ENCODE assay signal across 3 cellular contexts in the genomic region with DNA sequence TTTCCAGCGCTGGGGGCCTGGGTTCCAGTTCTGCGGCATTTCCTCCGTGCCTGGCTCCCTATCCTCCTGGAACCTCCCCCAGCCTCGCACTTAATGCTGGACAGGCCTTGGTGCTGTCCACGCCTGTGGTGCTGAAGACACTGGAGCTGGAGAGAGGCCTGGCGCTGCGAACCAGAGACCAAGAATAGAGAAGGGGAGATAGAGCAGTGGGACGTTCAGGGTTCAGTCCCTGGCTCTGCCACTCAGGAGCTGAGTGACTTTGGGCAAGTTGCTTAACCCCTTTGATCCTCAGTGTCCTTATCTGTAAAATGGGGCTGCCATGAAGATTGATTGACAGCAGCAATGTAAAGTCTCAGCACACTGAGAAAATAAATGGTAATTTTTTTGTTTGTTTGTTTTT.
TF ChIP-seq lines count a peak whose summit lies in the region.

No MANE protein-coding gene starts in this region.

TF ChIP-seq in A549, 52 proteins besides CTCF, POLR2A, EP300 and RAD21 (continued from another document):
- TF ChIP-seq, protein P1, sequence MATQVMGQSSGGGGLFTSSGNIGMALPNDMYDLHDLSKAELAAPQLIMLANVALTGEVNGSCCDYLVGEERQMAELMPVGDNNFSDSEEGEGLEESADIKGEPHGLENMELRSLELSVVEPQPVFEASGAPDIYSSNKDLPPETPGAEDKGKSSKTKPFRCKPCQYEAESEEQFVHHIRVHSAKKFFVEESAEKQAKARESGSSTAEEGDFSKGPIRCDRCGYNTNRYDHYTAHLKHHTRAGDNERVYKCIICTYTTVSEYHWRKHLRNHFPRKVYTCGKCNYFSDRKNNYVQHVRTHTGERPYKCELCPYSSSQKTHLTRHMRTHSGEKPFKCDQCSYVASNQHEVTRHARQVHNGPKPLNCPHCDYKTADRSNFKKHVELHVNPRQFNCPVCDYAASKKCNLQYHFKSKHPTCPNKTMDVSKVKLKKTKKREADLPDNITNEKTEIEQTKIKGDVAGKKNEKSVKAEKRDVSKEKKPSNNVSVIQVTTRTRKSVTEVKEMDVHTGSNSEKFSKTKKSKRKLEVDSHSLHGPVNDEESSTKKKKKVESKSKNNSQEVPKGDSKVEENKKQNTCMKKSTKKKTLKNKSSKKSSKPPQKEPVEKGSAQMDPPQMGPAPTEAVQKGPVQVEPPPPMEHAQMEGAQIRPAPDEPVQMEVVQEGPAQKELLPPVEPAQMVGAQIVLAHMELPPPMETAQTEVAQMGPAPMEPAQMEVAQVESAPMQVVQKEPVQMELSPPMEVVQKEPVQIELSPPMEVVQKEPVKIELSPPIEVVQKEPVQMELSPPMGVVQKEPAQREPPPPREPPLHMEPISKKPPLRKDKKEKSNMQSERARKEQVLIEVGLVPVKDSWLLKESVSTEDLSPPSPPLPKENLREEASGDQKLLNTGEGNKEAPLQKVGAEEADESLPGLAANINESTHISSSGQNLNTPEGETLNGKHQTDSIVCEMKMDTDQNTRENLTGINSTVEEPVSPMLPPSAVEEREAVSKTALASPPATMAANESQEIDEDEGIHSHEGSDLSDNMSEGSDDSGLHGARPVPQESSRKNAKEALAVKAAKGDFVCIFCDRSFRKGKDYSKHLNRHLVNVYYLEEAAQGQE (IDR thresholded peaks at IDR 0.05): peak; percentile 96
- TF ChIP-seq NPAS2 (CRISPR knock-in tag; IDR thresholded peaks at IDR 0.05; ENCODE audit: borderline replicate concordance) (no peak), CBX2 (IDR thresholded peaks at IDR 0.05; ENCODE audit: borderline replicate concordance, low read depth) (no peak), EHF (CRISPR knock-in tag; IDR thresholded peaks at IDR 0.05) (no peak)
- TF ChIP-seq, protein P2, sequence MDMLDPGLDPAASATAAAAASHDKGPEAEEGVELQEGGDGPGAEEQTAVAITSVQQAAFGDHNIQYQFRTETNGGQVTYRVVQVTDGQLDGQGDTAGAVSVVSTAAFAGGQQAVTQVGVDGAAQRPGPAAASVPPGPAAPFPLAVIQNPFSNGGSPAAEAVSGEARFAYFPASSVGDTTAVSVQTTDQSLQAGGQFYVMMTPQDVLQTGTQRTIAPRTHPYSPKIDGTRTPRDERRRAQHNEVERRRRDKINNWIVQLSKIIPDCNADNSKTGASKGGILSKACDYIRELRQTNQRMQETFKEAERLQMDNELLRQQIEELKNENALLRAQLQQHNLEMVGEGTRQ (IDR thresholded peaks at IDR 0.05): no peak
TF ChIP-seq in A549: peak in this region for 3.

TF ChIP-seq in HCT116, 20 proteins besides CTCF, POLR2A, EP300 and RAD21:
- TF ChIP-seq, protein P1 (IDR thresholded peaks at IDR 0.05; ENCODE audit: low read depth): peak; percentile 89
- peak; percentile 11 for TF ChIP-seq TCF7L2 (IDR thresholded peaks at IDR 0.05; ENCODE audit: borderline replicate concordance, extremely low read depth, insufficient read depth, insufficient read length)
- no peak for TF ChIP-seq JUND (IDR thresholded peaks at IDR 0.05)

TF ChIP-seq in WTC11, 78 proteins besides CTCF, POLR2A, EP300 and RAD21 (continued from another document and continues in another):
- TF ChIP-seq, protein P3, sequence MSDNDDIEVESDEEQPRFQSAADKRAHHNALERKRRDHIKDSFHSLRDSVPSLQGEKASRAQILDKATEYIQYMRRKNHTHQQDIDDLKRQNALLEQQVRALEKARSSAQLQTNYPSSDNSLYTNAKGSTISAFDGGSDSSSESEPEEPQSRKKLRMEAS (CRISPR knock-in tag; IDR thresholded peaks at IDR 0.05): peak; percentile 22; the same call in 1 of the 2 replicates
- TF ChIP-seq, protein P4, sequence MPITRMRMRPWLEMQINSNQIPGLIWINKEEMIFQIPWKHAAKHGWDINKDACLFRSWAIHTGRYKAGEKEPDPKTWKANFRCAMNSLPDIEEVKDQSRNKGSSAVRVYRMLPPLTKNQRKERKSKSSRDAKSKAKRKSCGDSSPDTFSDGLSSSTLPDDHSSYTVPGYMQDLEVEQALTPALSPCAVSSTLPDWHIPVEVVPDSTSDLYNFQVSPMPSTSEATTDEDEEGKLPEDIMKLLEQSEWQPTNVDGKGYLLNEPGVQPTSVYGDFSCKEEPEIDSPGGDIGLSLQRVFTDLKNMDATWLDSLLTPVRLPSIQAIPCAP (CRISPR knock-in tag; IDR thresholded peaks at IDR 0.05): 0 out of 2 replicates have a peak, but pooled peaks have one; percentile 36
- TF ChIP-seq, protein P5, sequence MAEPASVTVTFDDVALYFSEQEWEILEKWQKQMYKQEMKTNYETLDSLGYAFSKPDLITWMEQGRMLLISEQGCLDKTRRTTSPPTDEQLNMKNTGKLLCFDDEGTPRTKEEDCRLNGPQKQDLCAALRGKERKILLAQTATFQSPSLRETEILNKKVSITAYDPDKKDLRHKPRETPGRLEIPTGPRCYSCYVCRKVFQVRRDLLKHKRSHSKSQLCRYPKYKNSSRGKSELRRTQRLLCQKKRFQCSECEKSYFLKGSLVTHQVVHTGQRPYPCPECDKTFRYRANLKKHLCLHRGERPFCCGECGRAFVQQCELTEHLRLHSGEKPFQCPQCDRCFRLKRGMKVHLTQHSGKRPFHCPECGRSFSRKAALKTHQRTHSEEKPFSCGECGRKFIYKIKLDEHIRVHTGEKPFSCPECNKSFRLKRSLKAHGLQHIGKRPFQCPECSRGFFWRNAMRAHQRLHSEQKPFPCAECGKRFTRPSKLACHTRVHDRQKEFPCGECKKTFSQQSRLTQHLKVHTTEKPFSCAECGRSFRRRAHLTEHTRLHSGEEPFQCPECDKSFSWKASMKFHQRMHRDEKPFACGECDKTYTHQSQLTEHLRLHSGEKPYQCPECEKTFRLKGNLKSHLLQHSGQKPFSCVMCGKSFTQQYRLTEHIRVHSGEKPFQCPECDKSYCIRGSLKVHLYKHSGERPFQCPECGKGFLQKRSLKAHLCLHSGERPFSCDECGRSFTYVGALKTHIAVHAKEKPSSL (CRISPR knock-in tag; conservative IDR thresholded peaks at IDR 0.05): no peak
- TF ChIP-seq TEAD4 (CRISPR knock-in tag; IDR thresholded peaks at IDR 0.05): peak; percentile 89; the same call in 1 of the 2 replicates
- no peak for TF ChIP-seq RELA (CRISPR knock-in tag; IDR thresholded peaks at IDR 0.05; ENCODE audit: borderline replicate concordance)
- no peak for TF ChIP-seq MYBL2 (CRISPR knock-in tag; IDR thresholded peaks at IDR 0.05)
- TF ChIP-seq OVOL2 (CRISPR knock-in tag; IDR thresholded peaks at IDR 0.05; ENCODE audit: borderline replicate concordance): no peak
- TF ChIP-seq JUN (CRISPR knock-in tag; IDR thresholded peaks at IDR 0.05): peak; percentile 94
- TF ChIP-seq ZNF219 (CRISPR knock-in tag; IDR thresholded peaks at IDR 0.05; ENCODE audit: borderline replicate concordance): peak; percentile 87; the same call in 1 of the 2 replicates
- TF ChIP-seq ZNF121 (CRISPR knock-in tag; IDR thresholded peaks at IDR 0.05): peak; percentile 16; the same call in 1 of the 2 replicates
- TF ChIP-seq ZNF232 (CRISPR knock-in tag; IDR thresholded peaks at IDR 0.05): 0 out of 2 replicates have a peak, but pooled peaks have one; percentile 52
- TF ChIP-seq ELF4 (CRISPR knock-in tag; IDR thresholded peaks at IDR 0.05; ENCODE audit: low read depth): no peak
- TF ChIP-seq, protein P6, sequence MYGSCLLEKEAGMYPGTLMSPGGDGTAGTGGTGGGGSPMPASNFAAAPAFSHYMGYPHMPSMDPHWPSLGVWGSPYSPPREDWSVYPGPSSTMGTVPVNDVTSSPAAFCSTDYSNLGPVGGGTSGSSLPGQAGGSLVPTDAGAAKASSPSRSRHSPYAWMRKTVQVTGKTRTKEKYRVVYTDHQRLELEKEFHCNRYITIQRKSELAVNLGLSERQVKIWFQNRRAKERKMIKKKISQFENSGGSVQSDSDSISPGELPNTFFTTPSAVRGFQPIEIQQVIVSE (CRISPR knock-in tag; IDR thresholded peaks at IDR 0.05; ENCODE audit: borderline replicate concordance): no peak
- TF ChIP-seq ATF1 (CRISPR knock-in tag; IDR thresholded peaks at IDR 0.05): no peak
- TF ChIP-seq, protein P7, sequence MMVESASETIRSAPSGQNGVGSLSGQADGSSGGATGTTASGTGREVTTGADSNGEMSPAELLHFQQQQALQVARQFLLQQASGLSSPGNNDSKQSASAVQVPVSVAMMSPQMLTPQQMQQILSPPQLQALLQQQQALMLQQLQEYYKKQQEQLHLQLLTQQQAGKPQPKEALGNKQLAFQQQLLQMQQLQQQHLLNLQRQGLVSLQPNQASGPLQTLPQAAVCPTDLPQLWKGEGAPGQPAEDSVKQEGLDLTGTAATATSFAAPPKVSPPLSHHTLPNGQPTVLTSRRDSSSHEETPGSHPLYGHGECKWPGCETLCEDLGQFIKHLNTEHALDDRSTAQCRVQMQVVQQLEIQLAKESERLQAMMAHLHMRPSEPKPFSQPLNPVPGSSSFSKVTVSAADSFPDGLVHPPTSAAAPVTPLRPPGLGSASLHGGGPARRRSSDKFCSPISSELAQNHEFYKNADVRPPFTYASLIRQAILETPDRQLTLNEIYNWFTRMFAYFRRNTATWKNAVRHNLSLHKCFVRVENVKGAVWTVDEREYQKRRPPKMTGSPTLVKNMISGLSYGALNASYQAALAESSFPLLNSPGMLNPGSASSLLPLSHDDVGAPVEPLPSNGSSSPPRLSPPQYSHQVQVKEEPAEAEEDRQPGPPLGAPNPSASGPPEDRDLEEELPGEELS (CRISPR knock-in tag; IDR thresholded peaks at IDR 0.05): peak; percentile 94
- TF ChIP-seq, protein P8, sequence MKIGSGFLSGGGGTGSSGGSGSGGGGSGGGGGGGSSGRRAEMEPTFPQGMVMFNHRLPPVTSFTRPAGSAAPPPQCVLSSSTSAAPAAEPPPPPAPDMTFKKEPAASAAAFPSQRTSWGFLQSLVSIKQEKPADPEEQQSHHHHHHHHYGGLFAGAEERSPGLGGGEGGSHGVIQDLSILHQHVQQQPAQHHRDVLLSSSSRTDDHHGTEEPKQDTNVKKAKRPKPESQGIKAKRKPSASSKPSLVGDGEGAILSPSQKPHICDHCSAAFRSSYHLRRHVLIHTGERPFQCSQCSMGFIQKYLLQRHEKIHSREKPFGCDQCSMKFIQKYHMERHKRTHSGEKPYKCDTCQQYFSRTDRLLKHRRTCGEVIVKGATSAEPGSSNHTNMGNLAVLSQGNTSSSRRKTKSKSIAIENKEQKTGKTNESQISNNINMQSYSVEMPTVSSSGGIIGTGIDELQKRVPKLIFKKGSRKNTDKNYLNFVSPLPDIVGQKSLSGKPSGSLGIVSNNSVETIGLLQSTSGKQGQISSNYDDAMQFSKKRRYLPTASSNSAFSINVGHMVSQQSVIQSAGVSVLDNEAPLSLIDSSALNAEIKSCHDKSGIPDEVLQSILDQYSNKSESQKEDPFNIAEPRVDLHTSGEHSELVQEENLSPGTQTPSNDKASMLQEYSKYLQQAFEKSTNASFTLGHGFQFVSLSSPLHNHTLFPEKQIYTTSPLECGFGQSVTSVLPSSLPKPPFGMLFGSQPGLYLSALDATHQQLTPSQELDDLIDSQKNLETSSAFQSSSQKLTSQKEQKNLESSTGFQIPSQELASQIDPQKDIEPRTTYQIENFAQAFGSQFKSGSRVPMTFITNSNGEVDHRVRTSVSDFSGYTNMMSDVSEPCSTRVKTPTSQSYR (CRISPR knock-in tag; IDR thresholded peaks at IDR 0.05): peak; percentile 78; the same call in 1 of the 2 replicates
- no peak for TF ChIP-seq RORB (CRISPR knock-in tag; IDR thresholded peaks at IDR 0.05)
- no peak for TF ChIP-seq SP1 (CRISPR knock-in tag; conservative IDR thresholded peaks at IDR 0.05)
- no peak for TF ChIP-seq ZNF138 (CRISPR knock-in tag; conservative IDR thresholded peaks at IDR 0.05)
- peak; percentile 90 for TF ChIP-seq SMAD4 (CRISPR knock-in tag; IDR thresholded peaks at IDR 0.05)
- no peak for TF ChIP-seq NFYB (CRISPR knock-in tag; conservative IDR thresholded peaks at IDR 0.05; ENCODE audit: low read depth)
- TF ChIP-seq, protein P9, sequence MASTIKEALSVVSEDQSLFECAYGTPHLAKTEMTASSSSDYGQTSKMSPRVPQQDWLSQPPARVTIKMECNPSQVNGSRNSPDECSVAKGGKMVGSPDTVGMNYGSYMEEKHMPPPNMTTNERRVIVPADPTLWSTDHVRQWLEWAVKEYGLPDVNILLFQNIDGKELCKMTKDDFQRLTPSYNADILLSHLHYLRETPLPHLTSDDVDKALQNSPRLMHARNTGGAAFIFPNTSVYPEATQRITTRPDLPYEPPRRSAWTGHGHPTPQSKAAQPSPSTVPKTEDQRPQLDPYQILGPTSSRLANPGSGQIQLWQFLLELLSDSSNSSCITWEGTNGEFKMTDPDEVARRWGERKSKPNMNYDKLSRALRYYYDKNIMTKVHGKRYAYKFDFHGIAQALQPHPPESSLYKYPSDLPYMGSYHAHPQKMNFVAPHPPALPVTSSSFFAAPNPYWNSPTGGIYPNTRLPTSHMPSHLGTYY (CRISPR knock-in tag; IDR thresholded peaks at IDR 0.05): no peak
- 0 out of 2 replicates have a peak, but pooled peaks have one; percentile 67 for TF ChIP-seq CREB1 (CRISPR knock-in tag; IDR thresholded peaks at IDR 0.05)
- TF ChIP-seq, protein P10, sequence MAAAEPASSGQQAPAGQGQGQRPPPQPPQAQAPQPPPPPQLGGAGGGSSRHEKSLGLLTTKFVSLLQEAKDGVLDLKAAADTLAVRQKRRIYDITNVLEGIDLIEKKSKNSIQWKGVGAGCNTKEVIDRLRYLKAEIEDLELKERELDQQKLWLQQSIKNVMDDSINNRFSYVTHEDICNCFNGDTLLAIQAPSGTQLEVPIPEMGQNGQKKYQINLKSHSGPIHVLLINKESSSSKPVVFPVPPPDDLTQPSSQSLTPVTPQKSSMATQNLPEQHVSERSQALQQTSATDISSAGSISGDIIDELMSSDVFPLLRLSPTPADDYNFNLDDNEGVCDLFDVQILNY (CRISPR knock-in tag; IDR thresholded peaks at IDR 0.05): peak; percentile 45; the same call in 1 of the 2 replicates
- TF ChIP-seq TP53 (CRISPR knock-in tag; IDR thresholded peaks at IDR 0.05): 0 out of 2 replicates have a peak, but pooled peaks have one; percentile 33
